8 cellular contexts compared by ENCODE assay signal in genomic region chr3:32781211-32781968, GRCh38. TPM values are rescaled to one million over a fixed set of nuclear protein-coding genes. Genes with fewer than 3 reads are reported as not detected.
DNase-seq lines count a peak whose midpoint lies in the region; ATAC-seq, FAIRE-seq and TF ChIP-seq lines count a peak whose summit lies in the region.

No MANE protein-coding gene starts in this region.

- no peaks in the 10 kb centered on the region for H3K9me3 ChIP-seq in AG04450 (ENCODE audit: control insufficient read depth, insufficient read depth, low read length)
- H3K9me3 ChIP-seq in HepG2 (ENCODE audit: low read length): no peaks in the 10 kb centered on the region

- peak; percentile 59 to 72 for TF ChIP-seq POLR2A in HepG2 (IDR thresholded peaks at IDR 0.05; ENCODE audit: insufficient read depth in 1 of 2, low read depth in 2 of 2, low read length in 2 of 2)

- H3K27ac ChIP-seq in AG04450 (ENCODE audit: low read depth, low read length) (no peak overlapping the region), HepG2 (ENCODE audit: extremely low read length, insufficient read depth, low read length) (peak overlapping the region; percentile 85)

- under 1% methylated on average over 45 of the region's 59 CpGs for WGBS in HepG2 (ENCODE audit: low lambda C conversion rate)

- peak; percentile 90 for TF ChIP-seq RAD21 in HepG2 (CRISPR knock-in tag; IDR thresholded peaks at IDR 0.05)

- peak overlapping the region; percentile 84 for H3K4me2 ChIP-seq in HepG2 (ENCODE audit: low read depth, low read length)

- no peaks in the 10 kb centered on the region for H4K20me1 ChIP-seq in HepG2 (ENCODE audit: insufficient read depth, low read length)

- no peak for FAIRE-seq in HepG2 (lab: Jason Lieb, UNC)

- H3K4me1 ChIP-seq in HepG2 (ENCODE audit: insufficient read depth, low read length): peaks cover 43% of the 10 kb centered on the region

- H3K4me3 ChIP-seq in AG04450 (ENCODE audit: low read depth, low read length) (peak overlapping the region; percentile 70), HepG2 (replicated peaks in 1 of 3; ENCODE audit: insufficient read depth in 1 of 3, low read depth in 2 of 3, low read length in 3 of 3) (peak overlapping the region; percentile 68 to 81 (median 71); a peak in 5 of 6 replicates)

- H3K36me3 ChIP-seq in HepG2 (replicated peaks in 1 of 2; ENCODE audit: control insufficient read depth in 1 of 2, insufficient read depth in 2 of 2, low read length in 2 of 2): no peaks in the 10 kb centered on the region

- TF ChIP-seq CTCF in AG04450 (IDR thresholded peaks at IDR 0.05; ENCODE audit: low read depth, low read length): peak; percentile 81
- peak; percentile 90 for TF ChIP-seq CTCF in HepG2 (CRISPR knock-in tag; IDR thresholded peaks at IDR 0.05)

- intact Hi-C loops in HepG2 (cut with micrococcal nuclease; ENCODE audit: unreplicated experiment): loop anchor here (1.0 to 2.0 kb wide), 3 partner anchors 35 to 153 kb away; no protein-coding TSS in a partner anchor

- ATAC-seq in GM18867 (IDR thresholded peaks at IDR 0.05; ENCODE audit: unreplicated experiment) (peak; percentile 96), HG03097 (IDR thresholded peaks at IDR 0.05; ENCODE audit: low FRiP score, unreplicated experiment) (peak; percentile 96), HepG2 (peak; percentile 85)

- no peak for DNase-seq in AG04450 (ENCODE audit: low read depth, low spot score)
- peak; percentile 61 for DNase-seq in NCI-H2227 treated with DMSO at 0.1 percent for 48 hours (lab: John Stamatoyannopoulos, UW)
- DNase-seq in activated CD4-positive, alpha-beta T cell treated with anti-CD3 and anti-CD28 coated beads for 1 hour: peak; percentile 39
- peak; percentile 65 for DNase-seq in dedifferentiated amniotic fluid mesenchymal stem cell (ENCODE audit: extremely low spot score)
- peak; percentile 83 for DNase-seq in HepG2 (ENCODE audit: low spot score)
- DNase-seq in stimulated activated CD4-positive, alpha-beta T cell treated with anti-CD3 and anti-CD28 coated beads, Interleukin-2, amount 100 ng/mL, for 48 hours: peak; percentile 68 to 72

- TF ChIP-seq EP300 in HepG2 (IDR thresholded peaks at IDR 0.05; ENCODE audit: low read depth in 2 of 2, low read length in 2 of 2) (peak in 1 of 2 experiments; percentile 51; a peak in 1 of 4 replicates), HepG2 (CRISPR knock-in tag; IDR thresholded peaks at IDR 0.05; ENCODE audit: borderline replicate concordance) (no peak)

- no peaks in the 10 kb centered on the region for H3K27me3 ChIP-seq in AG04450 (ENCODE audit: control insufficient read depth, insufficient read depth, low read length)
- no peaks in the 10 kb centered on the region; a peak in 1 of 5 replicates for H3K27me3 ChIP-seq in HepG2 (ENCODE audit: control insufficient read depth in 1 of 2, insufficient read depth in 2 of 2, low read length in 2 of 2)

- in situ Hi-C loops in HepG2 (cut with HindIII; ENCODE audit: extremely low pct_ligation_motif_present, low pct_unique_long_range_greater_than_20kb): loop anchor here (5.0 kb wide), 2 partner anchors 36 to 44 kb away; partner anchors contain the start of gene TRIM71

- peaks cover 15% of the 10 kb centered on the region for H3K79me2 ChIP-seq in HepG2 (ENCODE audit: insufficient read depth, low read length)

- H3K9ac ChIP-seq in HepG2 (ENCODE audit: insufficient read depth, low read depth, low read length): peak overlapping the region; percentile 81

- BruUV-seq in HepG2 (replicated peaks; lab: Mats Ljungman, UMichigan): TSS peak; percentile 70

- CTCF ChIA-PET in AG04450 (lab: Charles Lee) (interaction anchor here (0.6 to 2.8 kb wide), 24 partner anchors 9 to 458 kb away, joined by 3 to 29 read pairs (median 4); no protein-coding TSS in a partner anchor), HepG2 (lab: Yijun Ruan, JAX; ENCODE audit: low intra/inter-chr PET ratio, low total read pairs) (interaction anchor here (0.9 to 1.6 kb wide), 2 partner anchors 35 to 48 kb away, joined by 5 to 6 read pairs; no protein-coding TSS in a partner anchor)

- POLR2A ChIA-PET in AG04450 (lab: Yijun Ruan, JAX) (no interaction called here), HepG2 (lab: Yijun Ruan, JAX) (interaction anchor here (0.9 to 7.4 kb wide), 9 partner anchors 11 to 122 kb away, joined by 3 to 57 read pairs (median 3); no protein-coding TSS in a partner anchor)

- no peak overlapping the region for H2AFZ ChIP-seq in HepG2 (ENCODE audit: low read length)

TF ChIP-seq in HepG2, 621 proteins besides CTCF, POLR2A, EP300 and RAD21 (continues in another document):
- TF ChIP-seq KAT2B (IDR thresholded peaks at IDR 0.05; ENCODE audit: borderline replicate concordance, low read depth, low read length) (no peak), SIN3B (IDR thresholded peaks at IDR 0.05; ENCODE audit: low read length) (no peak), HOXA9 (CRISPR knock-in tag; IDR thresholded peaks at IDR 0.05; ENCODE audit: borderline replicate concordance) (peak; percentile 81; the same call in 1 of the 2 replicates), ATF4 (CRISPR knock-in tag; IDR thresholded peaks at IDR 0.05) (peak in 1 of 2 experiments; percentile 52; a peak in 1 of 4 replicates), CCDC6 (CRISPR knock-in tag; IDR thresholded peaks at IDR 0.05) (peak; percentile 66; the same call in 1 of the 2 replicates), ZNF256 (CRISPR knock-in tag; conservative IDR thresholded peaks at IDR 0.05) (0 out of 2 replicates have a peak, but pooled peaks have one; percentile 38), ZNF570 (CRISPR knock-in tag; IDR thresholded peaks at IDR 0.05; ENCODE audit: borderline replicate concordance) (no peak), MYC (CRISPR knock-in tag; IDR thresholded peaks at IDR 0.05; ENCODE audit: borderline replicate concordance) (peak; percentile 77; the same call in 1 of the 2 replicates), DNMT1 (CRISPR knock-in tag; IDR thresholded peaks at IDR 0.05) (no peak), IKZF5 (CRISPR knock-in tag; IDR thresholded peaks at IDR 0.05) (peak; percentile 40; the same call in 1 of the 2 replicates), ZNF20 (CRISPR knock-in tag; IDR thresholded peaks at IDR 0.05) (no peak), BCL6 (CRISPR knock-in tag; IDR thresholded peaks at IDR 0.05) (peak; percentile 49; the same call in 1 of the 2 replicates), RARA (CRISPR knock-in tag; IDR thresholded peaks at IDR 0.05) (peak; percentile 92), ZNF564 (CRISPR knock-in tag; IDR thresholded peaks at IDR 0.05) (peak; percentile 32; the same call in 1 of the 2 replicates), ZNF776 (CRISPR knock-in tag; IDR thresholded peaks at IDR 0.05) (peak; percentile 55; the same call in 1 of the 2 replicates)

RNA-seq across cellular contexts. Expression of gene TRIM71, which starts 36.4 kb away (rescaled TPM):
- polyA plus RNA-seq in AG04450 (2011; rRNA removed) (not detected in 2 replicates), HepG2 (2011; rRNA removed) (21.1 and 21.7 TPM in 2 replicates)
- polyA minus RNA-seq in AG04450 (2011; rRNA and poly(A)+ RNA removed): not detected in 2 replicates
- 76.9 and 111 TPM in 2 replicates for total RNA-seq in HepG2 (2016; rRNA removed; fragmentation: Illumina TruSeq; extraction: Trizol)
- 5.5 and 6.3 TPM in 2 replicates for total RNA-seq in HepG2 (2016; cell fraction: cytosol; rRNA removed; fragmentation: Illumina TruSeq; extraction: Trizol; ENCODE audit: low read depth)
- 75.8 and 102 TPM in 2 replicates for total RNA-seq in HepG2 (2016; cell fraction: insoluble cytoplasmic fraction; rRNA removed; fragmentation: Illumina TruSeq; extraction: Trizol)
- 29.5 and 33.3 TPM in 2 replicates for total RNA-seq in HepG2 (2016; cell fraction: membrane; rRNA removed; fragmentation: Illumina TruSeq; extraction: Trizol)
- 91.5 and 98.1 TPM in 2 replicates for total RNA-seq in HepG2 (2016; cell fraction: nucleus; rRNA removed; fragmentation: Illumina TruSeq; extraction: Trizol)
- polyA plus RNA-seq in HepG2 (2011; cell fraction: cytosol; rRNA removed): 16.3 and 17.3 TPM in 2 replicates
- 25.8 and 29.4 TPM in 2 replicates for polyA plus RNA-seq in HepG2 (2011; cell fraction: nucleus; rRNA removed)
- polyA plus RNA-seq in HepG2 (2012): 24.9 and 35.6 TPM in 2 replicates
- polyA plus RNA-seq in HepG2 (2016; cell fraction: cytosol; fragmentation: Illumina TruSeq; extraction: Trizol; ENCODE audit: low read depth): 1.8 and 1.9 TPM in 2 replicates
- polyA plus RNA-seq in HepG2 (2016; cell fraction: insoluble cytoplasmic fraction; fragmentation: Illumina TruSeq; extraction: Trizol; ENCODE audit: low read depth): 67.3 and 72.5 TPM in 2 replicates
- 7.2 and 8.7 TPM in 2 replicates for polyA plus RNA-seq in HepG2 (2016; cell fraction: membrane; fragmentation: Illumina TruSeq; extraction: Trizol; ENCODE audit: low read depth)
- polyA plus RNA-seq in HepG2 (2016; cell fraction: nucleus; fragmentation: Illumina TruSeq; extraction: Trizol; ENCODE audit: insufficient read depth, low read depth): 86.2 and 92.8 TPM in 2 replicates
- 0.07 and 138 TPM in 2 replicates for polyA minus RNA-seq in HepG2 (2011; rRNA and poly(A)+ RNA removed; ENCODE audit: low replicate concordance)
- polyA minus RNA-seq in HepG2 (2011; cell fraction: cytosol; rRNA and poly(A)+ RNA removed): 80.8 and 84.9 TPM in 2 replicates
- 96.2 and 97.6 TPM in 2 replicates for polyA minus RNA-seq in HepG2 (2011; cell fraction: nucleus; rRNA and poly(A)+ RNA removed)
